Comparison of ENCODE assay signal across 11 cellular contexts in genomic region chr4:72305620-72306019, GRCh38.
"Had no signal": no experiment of that assay in that cellular context is flagged by ENCODE, and none has a peak within 500 bp of the region (broad histone marks: within the 10 kb centered on the region; RNA-seq: fewer than 3 reads in every experiment).

No MANE protein-coding gene starts in this region.

- H3K4me1 ChIP-seq: HAP-1 had no signal

- H3K9me3 ChIP-seq: HAP-1 had no signal

- H3K9ac ChIP-seq: GM23248 had no signal

- H3K27ac ChIP-seq: GM23248 had no signal

- H3K9me3 Mint-ChIP-seq: GM23338, HFFc6 had no signal

- DNase-seq: GM23248, GOT3, H7, H9, HCEC 1CT, HFFc6 had no signal

- ATAC-seq: GM23338, HCT116 had no signal

- FAIRE-seq: H1, H54 had no signal

- H3K36me3 ChIP-seq: HAP-1 had no signal

- H3K4me3 ChIP-seq: GM23248, GM23338, HAP-1 had no signal

- H3K4me2 ChIP-seq: GM23338 had no signal

- H3K27ac Mint-ChIP-seq: GM23338, H9, HFFc6 had no signal

- H2AFZ ChIP-seq: GM23248, GM23338 had no signal
